23 cellular contexts compared by ENCODE assay signal in the genomic region with DNA sequence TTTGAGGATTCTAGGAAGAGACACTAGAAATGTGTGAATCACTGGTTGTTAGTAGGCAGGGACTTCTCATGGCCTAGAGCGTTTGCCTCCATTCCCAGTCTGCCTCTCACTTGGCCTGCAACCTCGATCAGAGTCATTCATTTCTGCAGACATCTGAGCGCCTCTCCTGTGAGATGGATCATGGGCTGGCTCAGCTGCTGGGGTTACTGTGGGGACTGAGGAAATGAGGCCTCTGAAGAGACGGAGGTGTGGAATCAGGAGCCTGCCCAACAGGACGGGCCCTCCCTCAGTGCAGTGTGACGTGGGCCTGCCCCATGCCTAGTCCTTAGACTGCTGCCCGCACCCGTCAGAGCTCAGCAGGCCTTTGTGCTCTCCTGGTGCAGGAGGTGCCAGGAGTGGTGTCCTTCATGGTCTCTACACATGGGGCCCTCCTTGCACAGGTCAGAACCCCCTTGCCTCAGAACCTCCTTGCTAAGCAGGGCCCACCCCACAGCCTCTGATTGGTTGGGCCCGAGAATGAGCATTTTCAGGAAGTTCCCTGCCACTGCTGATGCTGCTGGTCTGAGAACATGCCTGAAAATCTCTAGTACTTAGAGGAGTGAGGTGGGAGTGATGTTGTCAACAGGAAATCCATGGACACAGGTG.
A peak's percentile ranks its signal among the peaks of the same experiment; 100 is the strongest.
DNase-seq lines count a peak whose midpoint lies in the region; ATAC-seq and TF ChIP-seq lines count a peak whose summit lies in the region.
"Had no signal": no experiment of that assay in that cellular context is flagged by ENCODE, and none has a peak within 500 bp of the region (broad histone marks: within the 10 kb centered on the region; RNA-seq: fewer than 3 reads in every experiment).

No MANE protein-coding gene starts in this region.

- no TSS peak for BruUV-seq in Calu3 (replicated peaks; lab: Mats Ljungman, UMichigan)

- TF ChIP-seq POLR2A in esophagus squamous epithelium (IDR thresholded peaks at IDR 0.05): no peak

- no peaks in the 10 kb centered on the region for H3K36me3 Mint-ChIP-seq in endodermal cell (ENCODE audit: low read depth)
- H3K36me3 Mint-ChIP-seq in nephron (ENCODE audit: low read depth): no peaks in the 10 kb centered on the region
- no peaks in the 10 kb centered on the region for H3K36me3 Mint-ChIP-seq in Calu3 (ENCODE audit: insufficient read depth, unreplicated experiment)

- intact Hi-C loops in Calu3 (cut with micrococcal nuclease; ENCODE audit: unreplicated experiment): no loop called here
- intact Hi-C loops in esophagus squamous epithelium (cut with DNase I): no loop called here

- WGBS in endodermal cell (ENCODE audit: insufficient coverage in 1 of 2, insufficient read length in 1 of 2), 2 experiments: 90 to 92% methylated on average over 6 to 9 of the region's 9 CpGs
- 72 to 83% methylated on average over 4 to 6 of the region's 9 CpGs for WGBS in esophagus squamous epithelium, 2 donors

- CTCF ChIA-PET in Calu3 (lab: Charles Lee): no interaction called here

- H3K4me1 ChIP-seq in endodermal cell (ENCODE audit: control insufficient read depth, insufficient read depth, low read length) (no peaks in the 10 kb centered on the region), esophagus squamous epithelium (peaks cover 6 to 32% (median 12%) of the 10 kb centered on the region in 3 donors)
- H3K4me1 ChIP-seq: colonic mucosa, tibial artery had no signal

- H3K27me3 Mint-ChIP-seq in endodermal cell (ENCODE audit: insufficient read depth): no peaks in the 10 kb centered on the region
- peaks cover 22% of the 10 kb centered on the region for H3K27me3 Mint-ChIP-seq in nephron (ENCODE audit: low read depth)
- no peaks in the 10 kb centered on the region for H3K27me3 Mint-ChIP-seq in Calu3 (ENCODE audit: unreplicated experiment)
- H3K27me3 Mint-ChIP-seq: activated CD4-positive, alpha-beta memory T cell treated with anti-CD3 and anti-CD28 coated beads for 36 hours had no signal

- H3K9ac ChIP-seq in endodermal cell (ENCODE audit: extremely low read depth, low read length, poor library complexity, severe bottlenecking): no peak overlapping the region

- H3K36me3 ChIP-seq in MG63 (no peaks in the 10 kb centered on the region), endodermal cell (ENCODE audit: control insufficient read depth, insufficient read depth, low read length) (no peaks in the 10 kb centered on the region), esophagus squamous epithelium (no peaks in the 10 kb centered on the region)
- H3K36me3 ChIP-seq: colonic mucosa, tibial artery had no signal

- TF ChIP-seq CTCF in endodermal cell (conservative IDR thresholded peaks at IDR 0.05) (no peak), nephron (IDR thresholded peaks at IDR 0.05; ENCODE audit: unreplicated experiment in 3 of 3) (no peak), Calu3 (IDR thresholded peaks at IDR 0.05; ENCODE audit: unreplicated experiment) (no peak), esophagus squamous epithelium (IDR thresholded peaks at IDR 0.05) (no peak)

- H3K27ac Mint-ChIP-seq in endodermal cell (peak overlapping the region; percentile 36), nephron (peak overlapping the region in 2 of 3 experiments; percentile 20 to 25), Calu3 (ENCODE audit: unreplicated experiment) (no peak overlapping the region)
- H3K27ac Mint-ChIP-seq: activated CD4-positive, alpha-beta memory T cell treated with anti-CD3 and anti-CD28 coated beads for 36 hours; activated naive CD4-positive, alpha-beta T cell treated with anti-CD3 and anti-CD28 coated beads for 36 hours; CD8-positive, alpha-beta T cell had no signal

- H3K4me3 Mint-ChIP-seq in endodermal cell (no peak overlapping the region), nephron (no peak overlapping the region), Calu3 (ENCODE audit: low read depth, unreplicated experiment) (no peak overlapping the region)
- H3K4me3 Mint-ChIP-seq: activated CD4-positive, alpha-beta memory T cell treated with anti-CD3 and anti-CD28 coated beads for 36 hours; activated naive CD4-positive, alpha-beta T cell treated with anti-CD3 and anti-CD28 coated beads for 36 hours; CD8-positive, alpha-beta T cell had no signal

- H3K4me1 Mint-ChIP-seq in endodermal cell: no peaks in the 10 kb centered on the region
- H3K4me1 Mint-ChIP-seq in nephron: peaks cover 34% of the 10 kb centered on the region
- no peaks in the 10 kb centered on the region for H3K4me1 Mint-ChIP-seq in Calu3 (ENCODE audit: low read depth, unreplicated experiment)

- no peaks in the 10 kb centered on the region for H3K27me3 ChIP-seq in MG63
- no peaks in the 10 kb centered on the region for H3K27me3 ChIP-seq in endodermal cell (ENCODE audit: control insufficient read depth, insufficient read depth, low read length, poor library complexity, severe bottlenecking)
- H3K27me3 ChIP-seq in esophagus squamous epithelium: no peaks in the 10 kb centered on the region
- H3K27me3 ChIP-seq: colonic mucosa, tibial artery had no signal

- no peak overlapping the region for H3K27ac ChIP-seq in endodermal cell (ENCODE audit: low read depth, low read length)
- no peak overlapping the region for H3K27ac ChIP-seq in esophagus squamous epithelium
- H3K27ac ChIP-seq: colonic mucosa, RWPE1, tibial artery, VCaP had no signal

- H3K9me3 ChIP-seq in MG63 (no peaks in the 10 kb centered on the region), endodermal cell (ENCODE audit: control insufficient read depth, low read length) (no peaks in the 10 kb centered on the region), esophagus squamous epithelium (no peaks in the 10 kb centered on the region)
- H3K9me3 ChIP-seq: colonic mucosa, tibial artery had no signal

- ATAC-seq in HG02840 (IDR thresholded peaks at IDR 0.05; ENCODE audit: low FRiP score, unreplicated experiment): no peak
- ATAC-seq: CD8-positive, alpha-beta T cell had no signal

- H3K9me3 Mint-ChIP-seq in endodermal cell: no peaks in the 10 kb centered on the region
- no peaks in the 10 kb centered on the region for H3K9me3 Mint-ChIP-seq in nephron
- no peaks in the 10 kb centered on the region for H3K9me3 Mint-ChIP-seq in Calu3 (ENCODE audit: low read depth, unreplicated experiment)
- H3K9me3 Mint-ChIP-seq: activated CD4-positive, alpha-beta memory T cell treated with anti-CD3 and anti-CD28 coated beads for 36 hours; activated naive CD4-positive, alpha-beta T cell treated with anti-CD3 and anti-CD28 coated beads for 36 hours; CD8-positive, alpha-beta T cell had no signal

- peak; percentile 50 for DNase-seq in Daoy (ENCODE audit: low read depth)
- DNase-seq in MG63: peak; percentile 23
- DNase-seq in endodermal cell: no peak
- DNase-seq in Ammon's horn (ENCODE audit: low spot score): no peak
- DNase-seq in Calu3: no peak
- DNase-seq in esophagus squamous epithelium (lab: John Stamatoyannopoulos, UW): no peak
- DNase-seq: activated CD4-positive, alpha-beta memory T cell treated with anti-CD3 and anti-CD28 coated beads for 36 hours; activated naive CD4-positive, alpha-beta T cell treated with anti-CD3 and anti-CD28 coated beads for 36 hours; activated T-cell treated with anti-CD3 and anti-CD28 coated beads, Interleukin-2, amount 50 U/mL, for 1 hour; CD8-positive, alpha-beta T cell; colonic mucosa; DMS79; foreskin melanocyte; mesendoderm; NCI-H1092 treated with DMSO at 0.1 percent for 48 hours; NCI-H2029 treated with DMSO at 0.1 percent for 48 hours; NCI-H446 treated with DMSO at 0.1 percent for 48 hours; stimulated activated CD4-positive, alpha-beta T cell treated with anti-CD3 and anti-CD28 coated beads, Interleukin-15, amount 100 ng/mL, for 24 hours had no signal

- no peak overlapping the region for H3K4me3 ChIP-seq in MG63
- no peak overlapping the region for H3K4me3 ChIP-seq in endodermal cell (ENCODE audit: low read length)
- H3K4me3 ChIP-seq in esophagus squamous epithelium: no peak overlapping the region
- H3K4me3 ChIP-seq: colonic mucosa, tibial artery had no signal

Comparison
In these comparisons a context has a peak if more than half of its experiments do, and no peak if none do; other contexts are left out.
1. DNase-seq: peak in Daoy (single experiment) and MG63 (single experiment); none in endodermal cell (single experiment), Ammon's horn (single experiment), Calu3 (single experiment) and esophagus squamous epithelium (single experiment).